Comparison of ENCODE assay signal across 22 cellular contexts in the genomic region with DNA sequence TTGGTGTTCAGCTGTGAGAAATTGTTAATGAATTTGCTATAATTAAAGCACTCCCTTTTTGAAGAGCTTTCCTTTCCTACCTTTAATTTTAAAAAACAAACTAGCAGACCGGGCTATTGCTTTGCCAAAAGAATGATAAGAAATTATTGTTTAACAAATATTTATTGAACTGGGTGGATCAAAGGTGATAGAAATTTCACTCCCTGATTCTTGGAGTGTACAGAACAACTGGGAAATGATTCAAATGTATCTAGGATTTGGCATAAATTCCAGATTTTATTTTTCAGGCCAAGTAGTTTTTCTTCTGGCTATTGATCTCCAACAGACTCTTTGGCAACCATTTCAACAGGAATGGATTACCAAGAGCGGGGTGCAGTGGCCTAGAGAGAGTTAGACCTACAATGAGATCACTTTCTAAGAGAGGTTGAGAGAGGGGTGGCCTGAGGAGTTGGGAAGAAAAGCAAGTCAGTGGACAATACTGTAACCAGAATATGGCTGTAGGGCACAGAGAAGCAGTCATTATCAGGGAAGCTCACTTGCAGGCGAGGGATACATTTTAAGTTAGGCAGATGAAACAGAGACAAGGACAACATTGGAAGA.
DNase-seq lines count a peak whose midpoint lies in the region; ATAC-seq, FAIRE-seq and TF ChIP-seq lines count a peak whose summit lies in the region.
"Had no signal": no experiment of that assay in that cellular context is flagged by ENCODE, and none has a peak within 500 bp of the region (broad histone marks: within the 10 kb centered on the region; RNA-seq: fewer than 3 reads in every experiment).

No MANE protein-coding gene starts in this region.

- no peak overlapping the region for H2AFZ ChIP-seq in astrocyte (ENCODE audit: low read depth, low read length)
- H2AFZ ChIP-seq: PC-9 had no signal

- H3K4me3 Mint-ChIP-seq in astrocyte (ENCODE audit: unreplicated experiment) = peak overlapping the region; percentile 11
- no peak overlapping the region for H3K4me3 Mint-ChIP-seq in nephron progenitor cell
- H3K4me3 Mint-ChIP-seq in CD4-positive, alpha-beta T cell = no peak overlapping the region
- H3K4me3 Mint-ChIP-seq: CD14-positive monocyte had no signal

- no peak overlapping the region for H3K4me3 ChIP-seq in astrocyte (ENCODE audit: insufficient read depth, low read depth, low read length)
- H3K4me3 ChIP-seq: K562, MG63, PC-9 had no signal

- no peaks in the 10 kb centered on the region for H3K27me3 Mint-ChIP-seq in astrocyte (ENCODE audit: low read depth, unreplicated experiment)
- H3K27me3 Mint-ChIP-seq in nephron progenitor cell (ENCODE audit: low read depth, poor library complexity) = no peaks in the 10 kb centered on the region
- H3K27me3 Mint-ChIP-seq in CD4-positive, alpha-beta T cell = no peaks in the 10 kb centered on the region

- no peak overlapping the region for H3K27ac ChIP-seq in astrocyte (ENCODE audit: low read depth, low read length)
- no peak overlapping the region for H3K27ac ChIP-seq in CD4-positive, alpha-beta T cell (ENCODE audit: low read depth, low read length)
- H3K27ac ChIP-seq: PC-9 had no signal

- H3K9me3 Mint-ChIP-seq in astrocyte (ENCODE audit: unreplicated experiment) (no peaks in the 10 kb centered on the region), nephron progenitor cell (peaks cover 11% of the 10 kb centered on the region)
- H3K9me3 Mint-ChIP-seq in CD4-positive, alpha-beta T cell = no peaks in the 10 kb centered on the region

- H3K9ac ChIP-seq in astrocyte (ENCODE audit: low read length) = no peak overlapping the region

- DNase-seq in astrocyte (ENCODE audit: low read depth) (no peak), nephron progenitor cell (no peak), SKM-1 treated with dmso at 0.1 percent for 144 hours (lab: John Stamatoyannopoulos, UW; ENCODE audit: unreplicated experiment) (no peak)
- no peak for DNase-seq in stimulated activated CD4-positive, alpha-beta T cell treated with anti-CD3 and anti-CD28 coated beads, Interleukin-15, amount 100 ng/mL, for 24 hours
- DNase-seq in CD4-positive, alpha-beta T cell = no peak
- DNase-seq: BE2C, Calu3, DMS79 treated with DMSO at 0.1 percent for 48 hours, GF-D8, MG63, NCI-H2029, NCI-H526 treated with DMSO at 0.1 percent for 48 hours, PC-9, Right ventricle myocardium superior, RPMI8226 had no signal

- no peak for FAIRE-seq in astrocyte (lab: Jason Lieb, UNC)
- FAIRE-seq in endometrium (lab: Jason Lieb, UNC) = peak; percentile 68
- FAIRE-seq: GM12892, GM19239, H54, K562 had no signal

- intact Hi-C loops in CD4-positive, alpha-beta T cell (cut with DNase I, micrococcal nuclease) = no loop called here

- H4K20me1 ChIP-seq in astrocyte (ENCODE audit: insufficient read depth, low read length) = no peaks in the 10 kb centered on the region

- H3K36me3 ChIP-seq in astrocyte (ENCODE audit: insufficient read depth, low read length) = no peaks in the 10 kb centered on the region
- H3K36me3 ChIP-seq: BE2C, MG63 had no signal

- POLR2A ChIA-PET in CD4-positive, alpha-beta T cell (lab: Charles Lee) = no interaction called here

- TF ChIP-seq POLR2A in GM18505 (IDR thresholded peaks at IDR 0.05; ENCODE audit: borderline replicate concordance, extremely low read depth, insufficient read depth, insufficient read length) = no peak

- H3K36me3 Mint-ChIP-seq in astrocyte (ENCODE audit: low read depth, unreplicated experiment) (no peaks in the 10 kb centered on the region), nephron progenitor cell (ENCODE audit: low read depth) (peaks cover 12% of the 10 kb centered on the region)
- H3K36me3 Mint-ChIP-seq in CD4-positive, alpha-beta T cell (ENCODE audit: low read depth) = no peaks in the 10 kb centered on the region

- TF ChIP-seq CTCF in astrocyte (IDR thresholded peaks at IDR 0.05; ENCODE audit: insufficient read depth, low read depth, low read length) (no peak), nephron progenitor cell (IDR thresholded peaks at IDR 0.05) (no peak)
- no peak for TF ChIP-seq CTCF in CD4-positive, alpha-beta T cell (IDR thresholded peaks at IDR 0.05)

- no peaks in the 10 kb centered on the region for H3K27me3 ChIP-seq in astrocyte (ENCODE audit: insufficient read depth, low read length)
- no peaks in the 10 kb centered on the region for H3K27me3 ChIP-seq in CD4-positive, alpha-beta T cell (ENCODE audit: control insufficient read depth, insufficient read depth, low read length)
- H3K27me3 ChIP-seq: BE2C, MG63 had no signal

- H3K4me1 ChIP-seq in astrocyte (ENCODE audit: insufficient read depth, low read length) = no peaks in the 10 kb centered on the region
- H3K4me1 ChIP-seq: BE2C had no signal

- H3K27ac Mint-ChIP-seq in astrocyte (ENCODE audit: unreplicated experiment) (no peak overlapping the region), nephron progenitor cell (peak overlapping the region; percentile 62)
- no peak overlapping the region for H3K27ac Mint-ChIP-seq in CD4-positive, alpha-beta T cell

- CTCF ChIA-PET in CD4-positive, alpha-beta T cell (lab: Charles Lee) = no interaction called here

- ATAC-seq in GM18505 (IDR thresholded peaks at IDR 0.05; ENCODE audit: unreplicated experiment) = no peak
- ATAC-seq in CD4-positive, alpha-beta T cell (ENCODE audit: poor library complexity) = no peak
- ATAC-seq: K562 had no signal

- H3K4me1 Mint-ChIP-seq in astrocyte (ENCODE audit: low read depth, unreplicated experiment) (peaks cover 21% of the 10 kb centered on the region), nephron progenitor cell (peaks cover 37% of the 10 kb centered on the region)
- no peaks in the 10 kb centered on the region for H3K4me1 Mint-ChIP-seq in CD4-positive, alpha-beta T cell (ENCODE audit: low read depth)

- H3K9me3 ChIP-seq in astrocyte (ENCODE audit: insufficient read depth, low read depth, low read length) = no peaks in the 10 kb centered on the region
- no peaks in the 10 kb centered on the region for H3K9me3 ChIP-seq in CD4-positive, alpha-beta T cell (ENCODE audit: control insufficient read depth, low read length)
- H3K9me3 ChIP-seq: BE2C, MG63 had no signal

- no peak overlapping the region for H3K4me2 ChIP-seq in astrocyte (ENCODE audit: low read length)
- H3K4me2 ChIP-seq: PC-9 had no signal

- H3K79me2 ChIP-seq in astrocyte (ENCODE audit: insufficient read depth, low read length) = no peaks in the 10 kb centered on the region
